ENCODE assay signal across 1 cellular context in genomic region chr15:71011503-71012155, GRCh38.
TF ChIP-seq lines count a peak whose summit lies in the region.

No MANE protein-coding gene starts in this region.

TF ChIP-seq in GM23338, 12 proteins besides CTCF, POLR2A, EP300 and RAD21 (continued from another document):
- no peak for TF ChIP-seq POLR2AphosphoS5 (IDR thresholded peaks at IDR 0.05; ENCODE audit: low read depth)
